In the genomic region with DNA sequence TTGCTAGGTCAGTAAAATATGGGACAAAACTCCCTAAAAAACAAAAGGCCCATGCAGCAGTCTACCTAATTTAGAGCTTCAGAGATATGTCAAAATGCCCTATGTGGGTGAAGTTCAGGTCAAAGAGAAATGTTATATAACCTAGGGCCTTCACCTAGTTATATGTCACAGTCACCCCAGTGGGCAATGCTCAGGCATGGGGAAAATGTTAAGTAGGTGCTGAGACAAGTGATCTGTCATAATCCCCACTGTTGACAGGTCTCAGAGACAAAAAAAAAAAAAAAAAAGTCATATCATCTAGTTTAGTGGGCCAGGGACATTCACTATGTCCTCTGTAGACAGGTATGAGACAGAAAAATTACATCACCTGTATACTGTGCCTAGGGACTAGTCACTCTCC, we compare ENCODE assay signal across 27 cellular contexts.
"Had no signal": no experiment of that assay in that cellular context is flagged by ENCODE, and none has a peak within 500 bp of the region (broad histone marks: within the 10 kb centered on the region; RNA-seq: fewer than 3 reads in every experiment).

No MANE protein-coding gene starts in this region.

- ATAC-seq: left lobe of liver; natural killer cell; psoas muscle; sciatic nerve; stimulated activated naive B cell treated with anti-CD40 and anti-IgM and Interleukin-4, amounts not matched to agents 10 μg/mL and 1 μg/mL and 100 μg/mL, for 72 hours; stimulated activated naive CD8-positive, alpha-beta T cell treated with anti-CD3 and anti-CD28 coated beads, Interleukin-15, Interleukin-2, amounts not matched to agents 100 U/mL and 50 U/mL, for 24 hours had no signal

- DNase-seq: hippocampal formation; immature natural killer cell; mesendoderm; naive B cell; natural killer cell; nephron progenitor cell; occipital lobe; psoas muscle; stimulated activated CD4-positive, alpha-beta T cell treated with anti-CD3 and anti-CD28 coated beads, Interleukin-12 subunit alpha, Interleukin-12 subunit beta, amount 100 ng/mL, for 4 hours; stimulated activated CD4-positive, alpha-beta T cell treated with anti-CD3 and anti-CD28 coated beads, Interleukin-15, amount 100 ng/mL, for 24 hours; stimulated activated CD4-positive, alpha-beta T cell treated with anti-CD3 and anti-CD28 coated beads, Interleukin-2, amount 100 ng/mL, for 24 hours; stimulated activated CD4-positive, alpha-beta T cell treated with anti-CD3 and anti-CD28 coated beads, Interleukin-4, amount 100 ng/mL, for 1 hour; stimulated activated naive B cell treated with anti-CD40 and anti-IgM and Interleukin-4, amounts not matched to agents 10 μg/mL and 1 μg/mL and 100 μg/mL, for 72 hours; stimulated activated naive CD8-positive, alpha-beta T cell treated with anti-CD3 and anti-CD28 coated beads, Interleukin-15, Interleukin-2, amounts not matched to agents 100 U/mL and 50 U/mL, for 24 hours; stomach; testis; thyroid gland; transverse colon; upper lobe of left lung had no signal

- H3K4me1 ChIP-seq: neural progenitor cell, parathyroid adenoma, psoas muscle, stomach, testis, thyroid gland, upper lobe of left lung, vagina had no signal

- H3K9me3 ChIP-seq: neutrophil, psoas muscle, testis, thyroid gland, vagina had no signal

- H3K27ac ChIP-seq: neural progenitor cell, neutrophil, parathyroid adenoma, psoas muscle, stomach, testis, thyroid gland, upper lobe of left lung, vagina had no signal

- H3K36me3 ChIP-seq: neural progenitor cell, neutrophil, stomach, thyroid gland, transverse colon, upper lobe of left lung, vagina had no signal

- H3K4me3 ChIP-seq: lung, neural progenitor cell, psoas muscle, skin epidermis, stomach, testis, thyroid gland, transverse colon, upper lobe of left lung, vagina had no signal

- H3K27me3 ChIP-seq: neural progenitor cell, neutrophil, stomach, testis, thyroid gland, transverse colon, upper lobe of left lung, vagina had no signal
